12 cellular contexts compared by ENCODE assay signal in genomic region chr3:184448321-184449160, GRCh38.
A peak's percentile ranks its signal among the peaks of the same experiment; 100 is the strongest.
DNase-seq lines count a peak whose midpoint lies in the region; ATAC-seq and TF ChIP-seq lines count a peak whose summit lies in the region.
"Had no signal": no experiment of that assay in that cellular context is flagged by ENCODE, and none has a peak within 500 bp of the region (broad histone marks: within the 10 kb centered on the region; RNA-seq: fewer than 3 reads in every experiment).

No MANE protein-coding gene starts in this region.

- H3K14ac ChIP-seq in IMR-90 (replicated peaks; ENCODE audit: low read depth, low read length) = no peak overlapping the region

- no peaks in the 10 kb centered on the region for H3K4me1 ChIP-seq in IMR-90 (ENCODE audit: control insufficient read depth, insufficient read depth, low read length)
- H3K4me1 ChIP-seq in mesendoderm (ENCODE audit: control insufficient read depth, low read depth, low read length) = no peaks in the 10 kb centered on the region

- H3K9me3 Mint-ChIP-seq in mesothelial cell of epicardium = no peaks in the 10 kb centered on the region
- H3K9me3 Mint-ChIP-seq: CD4-positive, alpha-beta memory T cell had no signal

- no peak overlapping the region for H4K91ac ChIP-seq in IMR-90 (ENCODE audit: insufficient read depth, low read depth, low read length)

- H2BK120ac ChIP-seq in IMR-90 (ENCODE audit: low read depth, low read length) = no peak overlapping the region
- no peak overlapping the region for H2BK120ac ChIP-seq in mesendoderm (ENCODE audit: low read depth, low read length)

- H3K36me3 ChIP-seq in IMR-90 (ENCODE audit: control insufficient read depth, insufficient read depth, low read length) (no peaks in the 10 kb centered on the region), mesendoderm (ENCODE audit: control insufficient read depth, insufficient read depth, low read length) (no peaks in the 10 kb centered on the region)
- H3K36me3 ChIP-seq: cardiac muscle cell, neutrophil had no signal

- H3K4ac ChIP-seq in IMR-90 (ENCODE audit: low read depth, low read length) (no peak overlapping the region), mesendoderm (ENCODE audit: low read depth, low read length) (no peak overlapping the region)

- no peaks in the 10 kb centered on the region for H3K9me3 ChIP-seq in IMR-90 (ENCODE audit: control insufficient read depth, insufficient read depth, low read length)
- H3K9me3 ChIP-seq: neutrophil had no signal

- no peak overlapping the region for H2BK20ac ChIP-seq in IMR-90 (ENCODE audit: low read depth, low read length)

- no peaks in the 10 kb centered on the region for H3K9me1 ChIP-seq in IMR-90 (ENCODE audit: insufficient read depth, low read length)

- DNase-seq in AG08395 (ENCODE audit: low spot score) = peak; percentile 38
- peak; percentile 71 for DNase-seq in IMR-90
- peak; percentile 97 for DNase-seq in dermis blood vessel endothelial cell
- peak; percentile 76 for DNase-seq in mesendoderm
- no peak for DNase-seq in OCI-M2 (lab: John Stamatoyannopoulos, UW; ENCODE audit: unreplicated experiment)
- DNase-seq in mesothelial cell of epicardium (ENCODE audit: low spot score in 2 of 2, unreplicated experiment in 2 of 2) = no peak
- DNase-seq in lower leg skin (ENCODE audit: low spot score in 2 of 2) = no peak
- DNase-seq: CD4-positive, alpha-beta memory T cell; NCI-H1930 had no signal

- H3K27me3 ChIP-seq in IMR-90 (ENCODE audit: control insufficient read depth, insufficient read depth, low read length) (peaks cover 23% of the 10 kb centered on the region), mesendoderm (ENCODE audit: insufficient read depth, low read length, poor library complexity) (no peaks in the 10 kb centered on the region)
- H3K27me3 ChIP-seq: cardiac muscle cell, neutrophil had no signal

- H3K18ac ChIP-seq in IMR-90 (ENCODE audit: low read depth, low read length) (no peak overlapping the region), mesendoderm (ENCODE audit: low read length) (no peak overlapping the region)

- no peak overlapping the region for H2AK5ac ChIP-seq in IMR-90 (ENCODE audit: low read depth, low read length)
- H2AK5ac ChIP-seq in mesendoderm (ENCODE audit: low read length) = no peak overlapping the region

- H3K4me2 ChIP-seq in IMR-90 (ENCODE audit: low read depth, low read length) (no peak overlapping the region), mesendoderm (ENCODE audit: low read length) (no peak overlapping the region)

- WGBS in IMR-90 (ENCODE audit: extremely low coverage in 2 of 2, insufficient read length in 1 of 2), 2 experiments = 89% methylated on average over 5 of the region's 8 CpGs; no CpG with 5 or more reads in 1 of the 2 experiments
- WGBS in mesendoderm (ENCODE audit: extremely low coverage, insufficient coverage, low lambda C conversion rate) = no CpG with 5 or more reads among the region's 8 CpGs
- 57 to 66% methylated on average over 6 to 8 of the region's 8 CpGs for WGBS in lower leg skin, 2 donors

- no peak overlapping the region for H3K27ac ChIP-seq in IMR-90 (ENCODE audit: insufficient read depth, low read length)
- no peak overlapping the region for H3K27ac ChIP-seq in mesendoderm (ENCODE audit: low read depth, low read length)
- H3K27ac ChIP-seq: cardiac muscle cell, neutrophil had no signal

- no peak overlapping the region for H3K27ac Mint-ChIP-seq in mesothelial cell of epicardium
- H3K27ac Mint-ChIP-seq: CD4-positive, alpha-beta memory T cell had no signal

- no peak overlapping the region for H4K5ac ChIP-seq in IMR-90 (ENCODE audit: low read depth, low read length)
- no peak overlapping the region for H4K5ac ChIP-seq in mesendoderm (ENCODE audit: low read length)

- TF ChIP-seq RAD21 in IMR-90 (IDR thresholded peaks at IDR 0.05; ENCODE audit: low read length) = no peak

- H2BK15ac ChIP-seq in IMR-90 (ENCODE audit: low read depth, low read length) (no peak overlapping the region), mesendoderm (replicated peaks; ENCODE audit: low read depth) (no peak overlapping the region)

- H4K20me1 ChIP-seq in IMR-90 (ENCODE audit: insufficient read depth, low read length) = no peaks in the 10 kb centered on the region

- H3K4me3 ChIP-seq in IMR-90 (ENCODE audit: insufficient read depth, low read depth, low read length) (no peak overlapping the region), mesendoderm (ENCODE audit: low read length) (no peak overlapping the region), lower leg skin (ENCODE audit: low read depth, poor library complexity, severe bottlenecking) (no peak overlapping the region)
- H3K4me3 ChIP-seq: cardiac muscle cell had no signal

- CTCF ChIA-PET in IMR-90 (lab: Yijun Ruan, JAX) = no interaction called here

- TF ChIP-seq POLR2A in IMR-90 (IDR thresholded peaks at IDR 0.05; ENCODE audit: low read depth, low read length) (no peak), lower leg skin (IDR thresholded peaks at IDR 0.05) (no peak)

- TF ChIP-seq CTCF in IMR-90 (conservative IDR thresholded peaks at IDR 0.05; ENCODE audit: low read depth, low read length) = no peak
- TF ChIP-seq CTCF in mesothelial cell of epicardium (IDR thresholded peaks at IDR 0.05; ENCODE audit: unreplicated experiment) = no peak
- TF ChIP-seq CTCF in lower leg skin (IDR thresholded peaks at IDR 0.05) = no peak

- H3K36me3 Mint-ChIP-seq in mesothelial cell of epicardium = no peaks in the 10 kb centered on the region
- H3K36me3 Mint-ChIP-seq: CD4-positive, alpha-beta memory T cell had no signal

- H3K56ac ChIP-seq in IMR-90 (ENCODE audit: extremely low read depth, insufficient read depth, low read length) (no peak overlapping the region), mesendoderm (ENCODE audit: low read length) (no peak overlapping the region)

- H3K79me1 ChIP-seq in IMR-90 (ENCODE audit: low read depth in 1 of 2, low read length in 2 of 2) (no peaks in the 10 kb centered on the region), mesendoderm (ENCODE audit: low read length) (no peaks in the 10 kb centered on the region)

- no peak overlapping the region for H2AK9ac ChIP-seq in IMR-90 (replicated peaks; ENCODE audit: low read depth, low read length, poor library complexity)

- intact Hi-C loops in IMR-90 (cut with micrococcal nuclease) (no loop called here), lower leg skin (cut with DNase I; ENCODE audit: low total_unique reads) (no loop called here)

- ATAC-seq in IMR-90 (ENCODE audit: low read depth) (no peak), GM21529 (IDR thresholded peaks at IDR 0.05; ENCODE audit: unreplicated experiment) (no peak)

- dilution Hi-C loops in IMR-90 (cut with HindIII; ENCODE audit: low sequenced_read_pairs, unreplicated experiment) = no loop called here

- H3K9ac ChIP-seq in IMR-90 (ENCODE audit: low read depth, low read length) (no peak overlapping the region), mesendoderm (ENCODE audit: low read length) (no peak overlapping the region)

- no peak overlapping the region for H3K4me3 Mint-ChIP-seq in mesothelial cell of epicardium
- H3K4me3 Mint-ChIP-seq: CD4-positive, alpha-beta memory T cell had no signal

- H4K8ac ChIP-seq in IMR-90 (ENCODE audit: low read depth in 2 of 2, low read length in 2 of 2) = no peak overlapping the region
- no peak overlapping the region for H4K8ac ChIP-seq in mesendoderm (ENCODE audit: low read depth, low read length)

- in situ Hi-C loops in IMR-90 (cut with MboI; ENCODE audit: low sequenced_read_pairs) = no loop called here

- H3K27me3 Mint-ChIP-seq in mesothelial cell of epicardium (ENCODE audit: low read depth) = no peaks in the 10 kb centered on the region

- peaks cover 8% of the 10 kb centered on the region for H3K4me1 Mint-ChIP-seq in mesothelial cell of epicardium
- H3K4me1 Mint-ChIP-seq: CD4-positive, alpha-beta memory T cell had no signal

- H3K79me2 ChIP-seq in mesendoderm (ENCODE audit: control insufficient read depth, insufficient read depth, low read length) = no peaks in the 10 kb centered on the region

- no peak overlapping the region for H2BK5ac ChIP-seq in IMR-90 (ENCODE audit: low read depth, low read length, poor library complexity, severe bottlenecking)
- no peak overlapping the region for H2BK5ac ChIP-seq in mesendoderm (ENCODE audit: low read length)

- BruUV-seq in IMR-90 (replicated peaks; lab: Mats Ljungman, UMichigan) = no TSS peak

- H3K23ac ChIP-seq in IMR-90 (ENCODE audit: low read depth, low read length) (no peak overlapping the region), mesendoderm (ENCODE audit: low read length) (no peak overlapping the region)

- H2AFZ ChIP-seq in IMR-90 (replicated peaks; ENCODE audit: low read length, poor library complexity) = no peak overlapping the region

- POLR2A ChIA-PET in IMR-90 (lab: Charles Lee; ENCODE audit: unreplicated experiment) = no interaction called here

TF ChIP-seq in IMR-90, 13 proteins besides CTCF, POLR2A, EP300 and RAD21:
- TF ChIP-seq ELK1 (IDR thresholded peaks at IDR 0.05; ENCODE audit: borderline replicate concordance, low read depth, low read length) (no peak), FOS (IDR thresholded peaks at IDR 0.05; ENCODE audit: low read depth, low read length) (0 out of 2 replicates have a peak, but pooled peaks have one; percentile 19)

Comparison
In these comparisons a context has a peak if more than half of its experiments do, and no peak if none do; other contexts are left out.
1. DNase-seq: peak in AG08395 (single experiment), IMR-90 (single experiment), dermis blood vessel endothelial cell (single experiment) and mesendoderm (single experiment); none in OCI-M2 (single experiment), mesothelial cell of epicardium (0 of 2) and lower leg skin (0 of 2).